ENCODE assay signal across 30 cellular contexts in genomic region chr2:203441463-203441862, GRCh38.
"Had no signal": no experiment of that assay in that cellular context is flagged by ENCODE, and none has a peak within 500 bp of the region (broad histone marks: within the 10 kb centered on the region; RNA-seq: fewer than 3 reads in every experiment).

No MANE protein-coding gene starts in this region.

- ATAC-seq: activated T-cell treated with anti-CD3 and anti-CD28 coated beads, Interleukin-2, amount 50 U/mL, for 4 hours; activated T-helper 17 cell treated with anti-CD3 and anti-CD28 coated beads, Interleukin-2, amount 50 U/mL, for 72 hours; esophagus mucosa; left cardiac atrium; left ventricle myocardium superior; stimulated activated naive B cell treated with anti-CD40 and anti-IgM and Interleukin-4, amounts not matched to agents 10 μg/mL and 1 μg/mL and 100 μg/mL, for 72 hours had no signal

- H3K27ac Mint-ChIP-seq: activated CD4-positive, alpha-beta memory T cell treated with anti-CD3 and anti-CD28 coated beads, Interleukin-2, amount 10 ng/mL, durations not matched to agents 7 days and 5 days; activated CD4-positive, alpha-beta T cell treated with anti-CD3 and anti-CD28 coated beads, Interleukin-2, amount 10 ng/mL, durations not matched to agents 7 days and 5 days; activated T-helper 17 cell treated with anti-CD3 and anti-CD28 coated beads, Interleukin-2, amount 50 U/mL, for 72 hours; naive B cell; neural progenitor cell; stimulated activated naive B cell treated with anti-CD40 and anti-IgM and Interleukin-4, amounts not matched to agents 10 μg/mL and 1 μg/mL and 100 μg/mL, for 72 hours had no signal

- H3K27me3 Mint-ChIP-seq: activated CD4-positive, alpha-beta memory T cell treated with anti-CD3 and anti-CD28 coated beads, Interleukin-2, amount 10 ng/mL, durations not matched to agents 7 days and 5 days; activated CD4-positive, alpha-beta T cell treated with anti-CD3 and anti-CD28 coated beads, Interleukin-2, amount 10 ng/mL, durations not matched to agents 7 days and 5 days; activated naive CD4-positive, alpha-beta T cell treated with anti-CD3 and anti-CD28 coated beads, Interleukin-2, amount 50 U/mL, for 24 hours; activated T-helper 17 cell treated with anti-CD3 and anti-CD28 coated beads, Interleukin-2, amount 50 U/mL, for 72 hours; stimulated activated naive B cell treated with anti-CD40 and anti-IgM and Interleukin-4, amounts not matched to agents 10 μg/mL and 1 μg/mL and 100 μg/mL, for 72 hours had no signal

- H3K36me3 Mint-ChIP-seq: naive B cell; stimulated activated naive B cell treated with anti-CD40 and anti-IgM and Interleukin-4, amounts not matched to agents 10 μg/mL and 1 μg/mL and 100 μg/mL, for 72 hours had no signal

- DNase-seq: activated CD4-positive, alpha-beta memory T cell treated with anti-CD3 and anti-CD28 coated beads, Interleukin-2, amount 10 ng/mL, durations not matched to agents 7 days and 5 days; activated CD4-positive, alpha-beta T cell treated with anti-CD3 and anti-CD28 coated beads for 1 hour; activated CD4-positive, alpha-beta T cell treated with anti-CD3 and anti-CD28 coated beads, Interleukin-2, amount 10 ng/mL, durations not matched to agents 7 days and 5 days; activated CD8-positive, alpha-beta memory T cell treated with anti-CD3 and anti-CD28 coated beads, Interleukin-2, amount 50 U/mL, for 48 hours; activated T-cell treated with anti-CD3 and anti-CD28 coated beads, Interleukin-2, amount 50 U/mL, for 4 hours; cerebellar nuclear complex; colonic mucosa; dorsolateral prefrontal cortex; effector memory CD4-positive, alpha-beta T cell; foreskin fibroblast; hippocampal formation; left cardiac atrium; left ventricle myocardium superior; mammary epithelial cell; naive B cell; sigmoid colon; small intestine; stimulated activated CD4-positive, alpha-beta T cell treated with anti-CD3 and anti-CD28 coated beads, Interleukin-1b, Interleukin-23, amount 100 ng/mL, for 48 hours; stimulated activated CD4-positive, alpha-beta T cell treated with anti-CD3 and anti-CD28 coated beads, Interleukin-4, amount 100 ng/mL, for 4 hours; stimulated activated CD8-positive, alpha-beta memory T cell treated with anti-CD3 and anti-CD28 coated beads, Interleukin-4, amount 100 ng/mL, for 48 hours; stimulated activated naive B cell treated with anti-CD40 and anti-IgM and Interleukin-4, amounts not matched to agents 10 μg/mL and 1 μg/mL and 100 μg/mL, for 72 hours; stomach; T-helper 2 cell; thyroid gland; upper lobe of left lung had no signal

- H3K9ac ChIP-seq: neural progenitor cell had no signal

- H3K27ac ChIP-seq: colonic mucosa, neural progenitor cell, sigmoid colon, stomach, thyroid gland, upper lobe of left lung, vagina had no signal

- H3K4me1 ChIP-seq: colonic mucosa, neural progenitor cell, sigmoid colon, stomach, thyroid gland, vagina had no signal

- H3K4me3 ChIP-seq: colonic mucosa, dorsolateral prefrontal cortex, neural progenitor cell, sigmoid colon, stomach, thyroid gland, upper lobe of left lung, vagina had no signal

- H3K4me1 Mint-ChIP-seq: naive B cell; stimulated activated naive B cell treated with anti-CD40 and anti-IgM and Interleukin-4, amounts not matched to agents 10 μg/mL and 1 μg/mL and 100 μg/mL, for 72 hours had no signal

- H2AFZ ChIP-seq: neural progenitor cell had no signal

- H3K9me3 ChIP-seq: colonic mucosa, sigmoid colon, stomach, thyroid gland, upper lobe of left lung, vagina had no signal

- H3K4me2 ChIP-seq: neural progenitor cell had no signal

- H3K4me3 Mint-ChIP-seq: activated CD4-positive, alpha-beta memory T cell treated with anti-CD3 and anti-CD28 coated beads, Interleukin-2, amount 10 ng/mL, durations not matched to agents 7 days and 5 days; activated CD4-positive, alpha-beta T cell treated with anti-CD3 and anti-CD28 coated beads, Interleukin-2, amount 10 ng/mL, durations not matched to agents 7 days and 5 days; activated naive CD4-positive, alpha-beta T cell treated with anti-CD3 and anti-CD28 coated beads, Interleukin-2, amount 50 U/mL, for 24 hours; activated T-cell treated with anti-CD3 and anti-CD28 coated beads, Interleukin-2, amount 50 U/mL, for 4 hours; activated T-helper 17 cell treated with anti-CD3 and anti-CD28 coated beads, Interleukin-2, amount 50 U/mL, for 72 hours; naive B cell; neural progenitor cell; stimulated activated naive B cell treated with anti-CD40 and anti-IgM and Interleukin-4, amounts not matched to agents 10 μg/mL and 1 μg/mL and 100 μg/mL, for 72 hours had no signal

- H3K9me3 Mint-ChIP-seq: activated CD4-positive, alpha-beta memory T cell treated with anti-CD3 and anti-CD28 coated beads, Interleukin-2, amount 10 ng/mL, durations not matched to agents 7 days and 5 days; activated CD4-positive, alpha-beta T cell treated with anti-CD3 and anti-CD28 coated beads, Interleukin-2, amount 10 ng/mL, durations not matched to agents 7 days and 5 days; activated naive CD4-positive, alpha-beta T cell treated with anti-CD3 and anti-CD28 coated beads, Interleukin-2, amount 50 U/mL, for 24 hours; activated T-cell treated with anti-CD3 and anti-CD28 coated beads, Interleukin-2, amount 50 U/mL, for 4 hours; activated T-helper 17 cell treated with anti-CD3 and anti-CD28 coated beads, Interleukin-2, amount 50 U/mL, for 72 hours; naive B cell; neural progenitor cell; stimulated activated naive B cell treated with anti-CD40 and anti-IgM and Interleukin-4, amounts not matched to agents 10 μg/mL and 1 μg/mL and 100 μg/mL, for 72 hours had no signal

- H3K27me3 ChIP-seq: colonic mucosa, dorsolateral prefrontal cortex, neural progenitor cell, sigmoid colon, stomach, thyroid gland, upper lobe of left lung, vagina had no signal

- H3K36me3 ChIP-seq: colonic mucosa, neural progenitor cell had no signal
